23 cellular contexts compared by ENCODE assay signal in the genomic region with DNA sequence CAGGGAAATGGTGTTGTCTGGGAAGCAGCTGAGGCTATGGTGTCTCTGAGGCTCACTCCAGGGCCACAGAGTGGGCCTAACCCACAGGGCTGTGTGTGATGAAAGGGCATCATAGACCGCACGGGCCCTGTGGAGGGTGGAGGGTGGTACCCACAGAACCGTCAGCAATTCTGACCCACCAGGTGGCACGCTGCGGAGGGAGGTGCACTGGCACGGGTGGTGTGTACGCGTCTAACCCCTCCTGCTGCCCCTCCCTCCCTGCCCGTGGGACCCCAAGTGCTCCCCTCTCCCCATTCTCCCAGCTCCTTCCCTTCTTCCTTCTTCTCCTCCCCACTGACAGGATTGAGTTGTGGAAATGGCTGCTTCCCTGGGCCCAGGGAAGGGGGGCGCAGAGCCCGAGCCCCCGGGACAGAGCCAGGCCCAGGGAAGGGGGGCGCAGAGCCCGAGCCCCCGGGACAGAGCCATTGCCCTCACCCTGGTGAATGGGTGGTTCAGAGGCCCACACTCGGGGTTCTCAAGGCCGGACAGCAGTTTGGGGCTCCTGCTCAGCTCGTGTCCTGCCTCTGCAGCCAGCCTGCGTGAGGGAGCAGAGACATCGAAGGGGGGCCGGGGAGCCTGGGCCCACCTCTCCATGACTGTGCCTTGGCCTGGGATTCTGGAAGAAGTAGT. TPM values are rescaled to one million over a fixed set of nuclear protein-coding genes. Genes with fewer than 3 reads are reported as not detected.
A peak's percentile ranks its signal among the peaks of the same experiment; 100 is the strongest.
DNase-seq lines count a peak whose midpoint lies in the region; ATAC-seq, FAIRE-seq and TF ChIP-seq lines count a peak whose summit lies in the region.
"Had no signal": no experiment of that assay in that cellular context is flagged by ENCODE, and none has a peak within 500 bp of the region (broad histone marks: within the 10 kb centered on the region; RNA-seq: fewer than 3 reads in every experiment).

No MANE protein-coding gene starts in this region.

- no peak overlapping the region for H3K56ac ChIP-seq in IMR-90 (ENCODE audit: extremely low read depth, insufficient read depth, low read length)

- H4K20me1 ChIP-seq in IMR-90 (ENCODE audit: insufficient read depth, low read length), result no peaks in the 10 kb centered on the region

- H4K8ac ChIP-seq in IMR-90 (ENCODE audit: low read depth in 2 of 2, low read length in 2 of 2) (no peak overlapping the region), neuronal stem cell (ENCODE audit: low read depth, low read length) (no peak overlapping the region)

- H3K4me2 ChIP-seq in IMR-90 (ENCODE audit: low read depth, low read length), result no peak overlapping the region
- no peak overlapping the region for H3K4me2 ChIP-seq in neuronal stem cell (ENCODE audit: insufficient read depth, low read length, poor library complexity, severe bottlenecking)
- H3K4me2 ChIP-seq: A549 had no signal

- H3K27me3 Mint-ChIP-seq in activated B cell treated with CpG ODN at 0.5 μM for 24 hours, result no peaks in the 10 kb centered on the region

- in situ Hi-C loops in IMR-90 (cut with MboI; ENCODE audit: low sequenced_read_pairs), result no loop called here

- DNase-seq in left cardiac atrium (peak; percentile 9), left ventricle myocardium inferior (no peak), IMR-90 (no peak), activated B cell treated with CpG ODN at 0.5 μM for 24 hours (no peak), neuronal stem cell (ENCODE audit: low spot score) (no peak), GM12891 (ENCODE audit: insufficient read length, low spot score) (no peak), mucosa of gallbladder (ENCODE audit: low spot score) (no peak)
- DNase-seq: AML-193; Calu3; CD8-positive, alpha-beta T cell; DMS 273 treated with DMSO at 0.1 percent for 48 hours; DMS53; DND-41; EL; H9 had no signal

- H4K91ac ChIP-seq in IMR-90 (ENCODE audit: insufficient read depth, low read depth, low read length), result no peak overlapping the region
- H4K91ac ChIP-seq in neuronal stem cell (ENCODE audit: low read depth, low read length, poor library complexity), result no peak overlapping the region

- H3K23ac ChIP-seq in IMR-90 (ENCODE audit: low read depth, low read length) (no peak overlapping the region), neuronal stem cell (ENCODE audit: low read depth, low read length, poor library complexity) (no peak overlapping the region)

- TF ChIP-seq POLR2A in IMR-90 (IDR thresholded peaks at IDR 0.05; ENCODE audit: low read depth, low read length) (no peak), GM12891 (IDR thresholded peaks at IDR 0.05; ENCODE audit: low read depth, low read length) (no peak)

- H3K36me3 Mint-ChIP-seq in activated B cell treated with CpG ODN at 0.5 μM for 24 hours (ENCODE audit: low read depth), result peaks cover 20% of the 10 kb centered on the region

- TF ChIP-seq CTCF in left ventricle myocardium inferior (IDR thresholded peaks at IDR 0.05; ENCODE audit: borderline replicate concordance) (no peak), IMR-90 (conservative IDR thresholded peaks at IDR 0.05; ENCODE audit: low read depth, low read length) (no peak), activated B cell treated with CpG ODN at 0.5 μM for 24 hours (IDR thresholded peaks at IDR 0.05) (no peak)

- peaks cover 6% of the 10 kb centered on the region for H3K4me1 ChIP-seq in left ventricle myocardium inferior
- peaks cover under 1% of the 10 kb centered on the region; the same call in 1 of the 2 replicates for H3K4me1 ChIP-seq in IMR-90 (ENCODE audit: control insufficient read depth, insufficient read depth, low read length)
- no peaks in the 10 kb centered on the region for H3K4me1 ChIP-seq in neuronal stem cell (ENCODE audit: control insufficient read depth in 2 of 2, insufficient read depth in 1 of 2, low read depth in 1 of 2, low read length in 2 of 2)
- H3K4me1 ChIP-seq: A549 had no signal

- no TSS peak for BruUV-seq in IMR-90 (replicated peaks; lab: Mats Ljungman, UMichigan)

- H3K9ac ChIP-seq in IMR-90 (ENCODE audit: low read depth, low read length), result no peak overlapping the region
- H3K9ac ChIP-seq in neuronal stem cell (ENCODE audit: low read depth, low read length, poor library complexity), result no peak overlapping the region

- intact Hi-C loops in left cardiac atrium (cut with DNase I) (no loop called here), left ventricle myocardium inferior (cut with micrococcal nuclease) (no loop called here), IMR-90 (cut with micrococcal nuclease) (no loop called here), activated B cell treated with CpG ODN at 0.5 μM for 24 hours (cut with micrococcal nuclease) (no loop called here)

- H3K9me3 ChIP-seq in left ventricle myocardium inferior (replicated peaks), result no peaks in the 10 kb centered on the region
- H3K9me3 ChIP-seq in IMR-90 (ENCODE audit: control insufficient read depth, insufficient read depth, low read length), result no peaks in the 10 kb centered on the region
- H3K9me3 ChIP-seq in neuronal stem cell (replicated peaks in 1 of 2; ENCODE audit: control insufficient read depth in 2 of 2, insufficient read depth in 1 of 2, low read depth in 1 of 2, low read length in 2 of 2), result no peaks in the 10 kb centered on the region
- H3K9me3 ChIP-seq: A549; BLaER1 treated with 17β-estradiol and CSF1 and Interleukin-3, amounts not matched to agents 10 nM and 100 nM had no signal

- H3K4me3 ChIP-seq in left ventricle myocardium inferior, result no peak overlapping the region
- no peak overlapping the region for H3K4me3 ChIP-seq in IMR-90 (ENCODE audit: insufficient read depth, low read depth, low read length)
- H3K4me3 ChIP-seq in neuronal stem cell (ENCODE audit: low read length in 2 of 2), result no peak overlapping the region
- H3K4me3 ChIP-seq: A549; BLaER1 treated with 17β-estradiol and CSF1 and Interleukin-3, amounts not matched to agents 10 nM and 100 nM; GM12878 had no signal

- H2BK5ac ChIP-seq in IMR-90 (ENCODE audit: low read depth, low read length, poor library complexity, severe bottlenecking) (no peak overlapping the region), neuronal stem cell (ENCODE audit: low read length) (no peak overlapping the region)

- no peak overlapping the region for H3K4ac ChIP-seq in IMR-90 (ENCODE audit: low read depth, low read length)
- no peak overlapping the region for H3K4ac ChIP-seq in neuronal stem cell (ENCODE audit: low read length)

- H3K27ac ChIP-seq in left ventricle myocardium inferior (replicated peaks) (no peak overlapping the region), IMR-90 (ENCODE audit: insufficient read depth, low read length) (no peak overlapping the region), neuronal stem cell (replicated peaks; ENCODE audit: low read length) (no peak overlapping the region)
- H3K27ac ChIP-seq: 22Rv1; A549; BLaER1 treated with 17β-estradiol and CSF1 and Interleukin-3, amounts not matched to agents 10 nM and 100 nM had no signal

- no peak overlapping the region for H2BK20ac ChIP-seq in IMR-90 (ENCODE audit: low read depth, low read length)

- H3K36me3 ChIP-seq in left ventricle myocardium inferior (no peaks in the 10 kb centered on the region), IMR-90 (ENCODE audit: control insufficient read depth, insufficient read depth, low read length) (no peaks in the 10 kb centered on the region), neuronal stem cell (replicated peaks in 1 of 2; ENCODE audit: control insufficient read depth in 2 of 2, insufficient read depth in 2 of 2, low read length in 2 of 2) (no peaks in the 10 kb centered on the region)

- ATAC-seq in left cardiac atrium (no peak), IMR-90 (ENCODE audit: low read depth) (no peak), activated B cell treated with CpG ODN at 0.5 μM for 24 hours (ENCODE audit: low read depth) (no peak), GM18858 (IDR thresholded peaks at IDR 0.05; ENCODE audit: unreplicated experiment) (no peak)
- ATAC-seq: A549; CD8-positive, alpha-beta T cell; GM12878; HepG2 had no signal

- H2BK15ac ChIP-seq in IMR-90 (ENCODE audit: low read depth, low read length) (no peak overlapping the region), neuronal stem cell (ENCODE audit: low read length) (no peak overlapping the region)

- H3K27ac Mint-ChIP-seq in activated B cell treated with CpG ODN at 0.5 μM for 24 hours, result peak overlapping the region; percentile 56
- H3K27ac Mint-ChIP-seq: CD8-positive, alpha-beta T cell; H9 had no signal

- peak overlapping the region; percentile 42 for H2AK9ac ChIP-seq in IMR-90 (replicated peaks; ENCODE audit: low read depth, low read length, poor library complexity)

- no peak for FAIRE-seq in GM12891 (lab: Jason Lieb, UNC)
- FAIRE-seq: A549, GM12878, H1, HepG2 had no signal

- dilution Hi-C loops in IMR-90 (cut with HindIII; ENCODE audit: low sequenced_read_pairs, unreplicated experiment), result no loop called here

- H3K4me1 Mint-ChIP-seq in activated B cell treated with CpG ODN at 0.5 μM for 24 hours, result peaks cover 19% of the 10 kb centered on the region

- WGBS in IMR-90 (ENCODE audit: extremely low coverage in 2 of 2, insufficient read length in 1 of 2), 2 experiments, result 50% methylated on average over 1 of the region's 21 CpGs; no CpG with 5 or more reads in 1 of the 2 experiments
- WGBS in neuronal stem cell (ENCODE audit: extremely low coverage in 2 of 2, insufficient read length in 2 of 2, insufficient replicate concordance in 1 of 2), 2 donors, result no CpG with 5 or more reads among the region's 21 CpGs

- H2AFZ ChIP-seq in IMR-90 (replicated peaks; ENCODE audit: low read length, poor library complexity), result no peak overlapping the region
- H2AFZ ChIP-seq in neuronal stem cell (ENCODE audit: low read length), result no peak overlapping the region

- H3K14ac ChIP-seq in IMR-90 (replicated peaks; ENCODE audit: low read depth, low read length) (no peak overlapping the region), neuronal stem cell (ENCODE audit: low read length) (peak overlapping the region; percentile 21)

- no peak for TF ChIP-seq RAD21 in IMR-90 (IDR thresholded peaks at IDR 0.05; ENCODE audit: low read length)

- peak overlapping the region; percentile 41 for H2BK12ac ChIP-seq in neuronal stem cell (ENCODE audit: low read length)

- H4K5ac ChIP-seq in IMR-90 (ENCODE audit: low read depth, low read length), result no peak overlapping the region

- POLR2A ChIA-PET in IMR-90 (lab: Charles Lee; ENCODE audit: unreplicated experiment), result no interaction called here
- POLR2A ChIA-PET in activated B cell treated with CpG ODN at 0.5 μM for 24 hours (lab: Charles Lee), result interaction anchor here (0.6 to 1.5 kb wide), 3 partner anchors 8 to 95 kb away, joined by 5 to 7 read pairs (median 6); no protein-coding TSS in a partner anchor

- H3K79me1 ChIP-seq in IMR-90 (ENCODE audit: low read depth in 1 of 2, low read length in 2 of 2) (peaks cover 0 to 5% of the 10 kb centered on the region in 2 experiments; a peak in 2 of 4 replicates), neuronal stem cell (ENCODE audit: low read depth, low read length) (peaks cover 2% of the 10 kb centered on the region)

- no peaks in the 10 kb centered on the region for H3K9me1 ChIP-seq in IMR-90 (ENCODE audit: insufficient read depth, low read length)

- H2BK120ac ChIP-seq in IMR-90 (ENCODE audit: low read depth, low read length), result no peak overlapping the region
- H2BK120ac ChIP-seq in neuronal stem cell (ENCODE audit: low read depth, low read length), result no peak overlapping the region

- H3K4me3 Mint-ChIP-seq in activated B cell treated with CpG ODN at 0.5 μM for 24 hours, result no peak overlapping the region
- H3K4me3 Mint-ChIP-seq: CD8-positive, alpha-beta T cell; H9 had no signal

- H2AK5ac ChIP-seq in IMR-90 (ENCODE audit: low read depth, low read length), result no peak overlapping the region
- peak overlapping the region; percentile 47 for H2AK5ac ChIP-seq in neuronal stem cell (ENCODE audit: low read depth, low read length)

- no peaks in the 10 kb centered on the region for H3K9me3 Mint-ChIP-seq in activated B cell treated with CpG ODN at 0.5 μM for 24 hours
- H3K9me3 Mint-ChIP-seq: CD8-positive, alpha-beta T cell; H9 had no signal

- H3K18ac ChIP-seq in IMR-90 (ENCODE audit: low read depth, low read length) (no peak overlapping the region), neuronal stem cell (ENCODE audit: low read length) (no peak overlapping the region)

- H3K27me3 ChIP-seq in left ventricle myocardium inferior (ENCODE audit: low read depth) (no peaks in the 10 kb centered on the region), IMR-90 (ENCODE audit: control insufficient read depth, insufficient read depth, low read length) (peaks cover 30% of the 10 kb centered on the region), neuronal stem cell (ENCODE audit: control insufficient read depth in 3 of 3, insufficient read depth in 3 of 3, low read depth in 1 of 3, low read length in 3 of 3) (peaks cover 0 to 47% (median 2%) of the 10 kb centered on the region in 3 experiments)

- CTCF ChIA-PET in IMR-90 (lab: Yijun Ruan, JAX) (interaction anchor here (1.2 kb wide), 1 partner anchor 22 kb away, joined by 7 read pairs; the partner anchor contains the start of gene LCN8), activated B cell treated with CpG ODN at 0.5 μM for 24 hours (lab: Charles Lee) (no interaction called here)

RNA-seq across cellular contexts. Expression of gene LCN10, which starts 6.8 kb away (rescaled TPM):
- total RNA-seq in left cardiac atrium, result 10 to 100 TPM in 1 of 2 donors, 1 to 10 TPM in 1; 9.3 to 20.1 TPM
- total RNA-seq in left ventricle myocardium inferior, result 9.6 TPM
- not detected in 2 replicates for total RNA-seq in IMR-90 (2012; rRNA removed)
- polyA plus RNA-seq in IMR-90 (2012; rRNA removed), result not detected in 2 replicates
- 0.03 TPM in 1 of 2 replicates, not detected in the other for polyA plus RNA-seq in IMR-90 (2012; cell fraction: cytosol; rRNA removed)
- polyA plus RNA-seq in IMR-90 (2012; cell fraction: nucleus; rRNA removed; ENCODE audit: low replicate concordance), result not detected in 2 replicates
- total RNA-seq in activated B cell treated with CpG ODN at 0.5 μM for 24 hours, result 13.7 and 15.9 TPM in 2 replicates
- polyA plus RNA-seq in neuronal stem cell (2013, experiment 1 of 2), result 0.10 TPM
- 0.12 TPM for polyA plus RNA-seq in neuronal stem cell (2013, experiment 2 of 2)
- 0.77 TPM for polyA plus RNA-seq in GM12891 (2012; ENCODE audit: low read depth, missing spikeins)
- total RNA-seq in mucosa of gallbladder, result 11.4 TPM
- total RNA-seq: G401 had no signal
- polyA plus RNA-seq: A549 had no signal

RNA-seq across cellular contexts. Expression of gene LCN6, which starts 12.4 kb away (rescaled TPM):
- 10 to 100 TPM; 18.2 to 51.8 TPM for total RNA-seq in left cardiac atrium
- 14.6 TPM for total RNA-seq in left ventricle myocardium inferior
- total RNA-seq in IMR-90 (2012; rRNA removed), result not detected in 2 replicates
- not detected in 2 replicates for polyA plus RNA-seq in IMR-90 (2012; rRNA removed)
- not detected in 2 replicates for polyA plus RNA-seq in IMR-90 (2012; cell fraction: cytosol; rRNA removed)
- not detected in 2 replicates for polyA plus RNA-seq in IMR-90 (2012; cell fraction: nucleus; rRNA removed; ENCODE audit: low replicate concordance)
- not detected in 2 replicates for total RNA-seq in activated B cell treated with CpG ODN at 0.5 μM for 24 hours
- not detected for polyA plus RNA-seq in neuronal stem cell (2013, experiment 1 of 2)
- polyA plus RNA-seq in neuronal stem cell (2013, experiment 2 of 2), result not detected
- polyA plus RNA-seq in GM12891 (2012; ENCODE audit: low read depth, missing spikeins), result 0.15 TPM
- 12.8 TPM for total RNA-seq in mucosa of gallbladder
- total RNA-seq: Calu3; CD8-positive, alpha-beta T cell; G401; GM12878; H1; H9; HepG2 had no signal
- polyA plus RNA-seq: A549, GM12878, H1, HepG2 had no signal

RNA-seq across cellular contexts. Expression of gene LCN8, which starts 22.1 kb away (rescaled TPM):
- total RNA-seq in left cardiac atrium (not detected), left ventricle myocardium inferior (not detected), IMR-90 (2012; rRNA removed) (not detected in 2 replicates), activated B cell treated with CpG ODN at 0.5 μM for 24 hours (5.3 and 6.9 TPM in 2 replicates), mucosa of gallbladder (not detected)
- not detected in 2 replicates for polyA plus RNA-seq in IMR-90 (2012; rRNA removed)
- polyA plus RNA-seq in IMR-90 (2012; cell fraction: cytosol; rRNA removed), result not detected in 2 replicates
- not detected in 2 replicates for polyA plus RNA-seq in IMR-90 (2012; cell fraction: nucleus; rRNA removed; ENCODE audit: low replicate concordance)
- polyA plus RNA-seq in neuronal stem cell (2013, experiment 1 of 2), result not detected
- not detected for polyA plus RNA-seq in neuronal stem cell (2013, experiment 2 of 2)
- not detected for polyA plus RNA-seq in GM12891 (2012; ENCODE audit: low read depth, missing spikeins)
- total RNA-seq: Calu3; CD8-positive, alpha-beta T cell; G401; GM12878; H1; H9; HepG2 had no signal
- polyA plus RNA-seq: A549, GM12878 had no signal

RNA-seq across cellular contexts. Expression of gene DIPK1B, which starts 23.6 kb away (rescaled TPM):
- 10 to 100 TPM; 23.2 to 35.2 TPM for total RNA-seq in left cardiac atrium
- 21.4 TPM for total RNA-seq in left ventricle myocardium inferior
- 3.1 and 3.4 TPM in 2 replicates for total RNA-seq in IMR-90 (2012; rRNA removed)
- polyA plus RNA-seq in IMR-90 (2012; rRNA removed), result 7.1 and 8.5 TPM in 2 replicates
- polyA plus RNA-seq in IMR-90 (2012; cell fraction: cytosol; rRNA removed), result 7.2 and 17.0 TPM in 2 replicates
- 9.5 and 25.7 TPM in 2 replicates for polyA plus RNA-seq in IMR-90 (2012; cell fraction: nucleus; rRNA removed; ENCODE audit: low replicate concordance)
- total RNA-seq in activated B cell treated with CpG ODN at 0.5 μM for 24 hours, result 1.5 and 2.2 TPM in 2 replicates
- 40.0 TPM for polyA plus RNA-seq in neuronal stem cell (2013, experiment 1 of 2)
- polyA plus RNA-seq in neuronal stem cell (2013, experiment 2 of 2), result 39.1 TPM
- polyA plus RNA-seq in GM12891 (2012; ENCODE audit: low read depth, missing spikeins), result 0.45 TPM
- 8.8 TPM for total RNA-seq in mucosa of gallbladder

RNA-seq across cellular contexts. Expression of gene LCN15, which starts 28.4 kb away (rescaled TPM):
- total RNA-seq in left cardiac atrium (1 to 10 TPM in 1 of 2 donors, under 1 TPM in 1; 0.41 to 1.1 TPM), left ventricle myocardium inferior (0.41 TPM), IMR-90 (2012; rRNA removed) (not detected in 2 replicates), activated B cell treated with CpG ODN at 0.5 μM for 24 hours (not detected in 2 replicates), mucosa of gallbladder (not detected)
- not detected in 2 replicates for polyA plus RNA-seq in IMR-90 (2012; rRNA removed)
- not detected in 2 replicates for polyA plus RNA-seq in IMR-90 (2012; cell fraction: cytosol; rRNA removed)
- not detected in 2 replicates for polyA plus RNA-seq in IMR-90 (2012; cell fraction: nucleus; rRNA removed; ENCODE audit: low replicate concordance)
- 0.03 TPM for polyA plus RNA-seq in neuronal stem cell (2013, experiment 1 of 2)
- polyA plus RNA-seq in neuronal stem cell (2013, experiment 2 of 2), result 0.08 TPM
- not detected for polyA plus RNA-seq in GM12891 (2012; ENCODE audit: low read depth, missing spikeins)
- total RNA-seq: Calu3; CD8-positive, alpha-beta T cell; G401; GM12878; H9 had no signal

Comparison
In these comparisons a context has a peak if more than half of its experiments do, and no peak if none do; other contexts are left out.
1. RNA of gene LCN10, which starts 6.8 kb away (total RNA-seq): 9.3 to 20.1 TPM in left cardiac atrium, 13.7 to 15.9 TPM in activated B cell treated with CpG ODN at 0.5 μM for 24 hours, 11.4 TPM in mucosa of gallbladder (single experiment) and 9.6 TPM in left ventricle myocardium inferior (single experiment); not detected in IMR-90; every median in the first group is over 10 times any median in the second.
2. RNA of gene LCN6, which starts 12.4 kb away (total RNA-seq): 18.2 to 51.8 TPM in left cardiac atrium, 14.6 TPM in left ventricle myocardium inferior (single experiment) and 12.8 TPM in mucosa of gallbladder (single experiment); not detected in activated B cell treated with CpG ODN at 0.5 μM for 24 hours and not detected in IMR-90; every median in the first group is over 10 times any median in the second.